In the genomic region with DNA sequence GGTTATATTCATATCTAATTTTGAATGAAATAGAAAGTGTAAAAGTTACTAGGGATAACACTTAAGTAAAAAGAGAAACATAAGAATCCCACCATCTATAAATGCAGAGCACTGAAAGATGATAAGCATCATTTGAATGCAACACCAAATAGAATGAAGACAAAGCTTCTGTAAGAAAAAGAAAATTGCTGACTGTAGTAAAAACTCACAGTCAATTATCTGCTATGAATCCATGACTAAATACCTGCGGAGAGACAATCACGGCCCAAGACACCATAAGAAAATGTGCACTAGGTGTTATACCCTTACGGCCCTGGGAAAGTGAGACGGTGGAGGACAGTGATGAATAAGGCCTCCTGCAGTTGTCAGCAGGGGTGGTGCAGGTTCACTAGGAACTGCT, we compare ENCODE assay signal across 20 cellular contexts. TPM values are rescaled to one million over a fixed set of nuclear protein-coding genes. Genes with fewer than 3 reads are reported as not detected.
A peak's percentile ranks its signal among the peaks of the same experiment; 100 is the strongest.
DNase-seq lines count a peak whose midpoint lies in the region; ATAC-seq, FAIRE-seq and TF ChIP-seq lines count a peak whose summit lies in the region.
"Had no signal": no experiment of that assay in that cellular context is flagged by ENCODE, and none has a peak within 500 bp of the region (broad histone marks: within the 10 kb centered on the region; RNA-seq: fewer than 3 reads in every experiment).

No MANE protein-coding gene starts in this region.

- no peak overlapping the region for H2BK20ac ChIP-seq in H1 (ENCODE audit: low read length)

- H3K27me3 ChIP-seq in HepG2 (ENCODE audit: control insufficient read depth in 1 of 2, insufficient read depth in 2 of 2, low read length in 2 of 2) (0 out of 5 replicates have a peak, but pooled peaks cover 0 to 3% of the 10 kb centered on the region in 2 experiments), right lobe of liver (no peaks in the 10 kb centered on the region), H1 (replicated peaks in 1 of 4; ENCODE audit: control insufficient read depth in 3 of 4, extremely low read depth in 1 of 4, insufficient read depth in 3 of 4, low read length in 3 of 4) (no peaks in the 10 kb centered on the region), lower lobe of right lung (ENCODE audit: low read depth) (no peaks in the 10 kb centered on the region)

- H2AK5ac ChIP-seq in H1 (ENCODE audit: low read depth, low read length): no peak overlapping the region

- H3K56ac ChIP-seq in H1 (replicated peaks; ENCODE audit: insufficient read length, low read depth, low read length): no peak overlapping the region

- H2BK15ac ChIP-seq in H1 (ENCODE audit: low read length): no peak overlapping the region

- H3K9ac ChIP-seq in HepG2 (ENCODE audit: insufficient read depth, low read depth, low read length): no peak overlapping the region
- H3K9ac ChIP-seq in H1 (replicated peaks in 1 of 4; ENCODE audit: extremely low read depth in 1 of 4, low read depth in 3 of 4, low read length in 3 of 4): no peak overlapping the region
- H3K9ac ChIP-seq: GM23248 had no signal

- no peak overlapping the region for H3K4me3 ChIP-seq in HepG2 (replicated peaks in 1 of 3; ENCODE audit: insufficient read depth in 1 of 3, low read depth in 2 of 3, low read length in 3 of 3)
- H3K4me3 ChIP-seq in right lobe of liver: no peak overlapping the region
- no peak overlapping the region for H3K4me3 ChIP-seq in H1 (ENCODE audit: extremely low read depth in 1 of 4, insufficient read depth in 2 of 4, low read depth in 3 of 4, low read length in 4 of 4)
- H3K4me3 ChIP-seq in lower lobe of right lung: no peak overlapping the region
- H3K4me3 ChIP-seq: GM23248 had no signal

- no peak overlapping the region for H2BK120ac ChIP-seq in H1 (replicated peaks; ENCODE audit: low read depth, low read length)

- H4K91ac ChIP-seq in H1 (replicated peaks; ENCODE audit: insufficient read length, low read length): no peak overlapping the region

- H4K8ac ChIP-seq in H1 (ENCODE audit: extremely low read depth, insufficient read depth, low read length): no peak overlapping the region

- POLR2A ChIA-PET in HepG2 (lab: Yijun Ruan, JAX): no interaction called here
- POLR2A ChIA-PET in H1 (lab: Charles Lee; ENCODE audit: partially characterized antibody): no interaction called here

- no peak for TF ChIP-seq POLR2A in HepG2 (IDR thresholded peaks at IDR 0.05; ENCODE audit: insufficient read depth in 1 of 2, low read depth in 2 of 2, low read length in 2 of 2)
- TF ChIP-seq POLR2A in right lobe of liver (IDR thresholded peaks at IDR 0.05): no peak
- TF ChIP-seq POLR2A in H1 (IDR thresholded peaks at IDR 0.05; ENCODE audit: control extremely low read depth in 1 of 2, low read depth in 2 of 2, low read length in 2 of 2): no peak

- in situ Hi-C loops in HepG2 (cut with HindIII; ENCODE audit: extremely low pct_ligation_motif_present, low pct_unique_long_range_greater_than_20kb): no loop called here

- no peaks in the 10 kb centered on the region for H3K9me3 ChIP-seq in HepG2 (ENCODE audit: low read length)
- no peaks in the 10 kb centered on the region for H3K9me3 ChIP-seq in right lobe of liver
- no peaks in the 10 kb centered on the region for H3K9me3 ChIP-seq in H1 (ENCODE audit: insufficient read depth in 2 of 2, low read depth in 1 of 2, low read length in 1 of 2)
- H3K9me3 ChIP-seq in lower lobe of right lung: no peaks in the 10 kb centered on the region

- no peak overlapping the region for H3K23ac ChIP-seq in H1 (ENCODE audit: insufficient read length)

- H4K20me1 ChIP-seq in HepG2 (ENCODE audit: insufficient read depth, low read length): no peaks in the 10 kb centered on the region
- H4K20me1 ChIP-seq in H1 (replicated peaks in 1 of 2; ENCODE audit: control insufficient read depth in 1 of 2, insufficient read depth in 2 of 2, low read length in 2 of 2): no peaks in the 10 kb centered on the region

- no peak overlapping the region for H2BK5ac ChIP-seq in H1 (ENCODE audit: low read depth, low read length)

- H3K4me1 ChIP-seq in HepG2 (ENCODE audit: insufficient read depth, low read length): no peaks in the 10 kb centered on the region
- H3K4me1 ChIP-seq in right lobe of liver: no peaks in the 10 kb centered on the region
- H3K4me1 ChIP-seq in H1 (replicated peaks in 1 of 4; ENCODE audit: control insufficient read depth in 3 of 4, insufficient read depth in 4 of 4, low read length in 3 of 4): no peaks in the 10 kb centered on the region
- no peaks in the 10 kb centered on the region for H3K4me1 ChIP-seq in lower lobe of right lung

- no peak overlapping the region for H2BK12ac ChIP-seq in H1 (ENCODE audit: low read depth, low read length)

- FAIRE-seq in HepG2 (lab: Jason Lieb, UNC): no peak
- FAIRE-seq in H1 (lab: Jason Lieb, UNC): no peak
- FAIRE-seq: GM12891, GM18507 had no signal

- TF ChIP-seq CTCF in HepG2 (CRISPR knock-in tag; IDR thresholded peaks at IDR 0.05) (no peak), right lobe of liver (IDR thresholded peaks at IDR 0.05) (no peak), H1 (IDR thresholded peaks at IDR 0.05; ENCODE audit: control extremely low read depth in 1 of 3, insufficient read depth in 1 of 3, low read depth in 1 of 3, low read length in 3 of 3) (no peak), lower lobe of right lung (IDR thresholded peaks at IDR 0.05) (no peak)

- no peak for DNase-seq in HepG2 (ENCODE audit: low spot score)
- DNase-seq in right lobe of liver: no peak
- peak; percentile 3 for DNase-seq in NCI-H69 (lab: John Stamatoyannopoulos, UW)
- no peak for DNase-seq in H1 (ENCODE audit: low read depth in 1 of 2, low spot score in 2 of 2)
- no peak for DNase-seq in lower lobe of right lung
- DNase-seq: 8988T; C1 segment of cervical spinal cord; Calu3; CD4-positive, alpha-beta memory T cell; COR-L47; DMS53; DMS79 treated with DMSO at 0.1 percent for 48 hours; GF-D8; GM23248; H9 had no signal

- no peak overlapping the region for H3K18ac ChIP-seq in H1 (ENCODE audit: extremely low read depth, low read length)

- BruUV-seq in HepG2 (replicated peaks; lab: Mats Ljungman, UMichigan): no TSS peak

- no peak overlapping the region for H4K5ac ChIP-seq in H1 (ENCODE audit: insufficient read length, low read depth, low read length)

- no peak overlapping the region for H3K27ac ChIP-seq in HepG2 (ENCODE audit: extremely low read length, insufficient read depth, low read length)
- no peak overlapping the region for H3K27ac ChIP-seq in right lobe of liver
- H3K27ac ChIP-seq in H1 (ENCODE audit: low read depth, low read length): no peak overlapping the region
- H3K27ac ChIP-seq in lower lobe of right lung: no peak overlapping the region
- H3K27ac ChIP-seq: GM23248 had no signal

- H2AFZ ChIP-seq in HepG2 (ENCODE audit: low read length) (no peak overlapping the region), H1 (ENCODE audit: low read length) (no peak overlapping the region)
- H2AFZ ChIP-seq: GM23248 had no signal

- H3K4me2 ChIP-seq in HepG2 (ENCODE audit: low read depth, low read length) (no peak overlapping the region), H1 (ENCODE audit: insufficient read depth in 1 of 2, low read depth in 2 of 2, low read length in 2 of 2) (no peak overlapping the region)

- H3K36me3 ChIP-seq in HepG2 (replicated peaks in 1 of 2; ENCODE audit: control insufficient read depth in 1 of 2, insufficient read depth in 2 of 2, low read length in 2 of 2) (no peaks in the 10 kb centered on the region), right lobe of liver (no peaks in the 10 kb centered on the region), H1 (ENCODE audit: control insufficient read depth in 2 of 4, insufficient read depth in 4 of 4, low read length in 3 of 4) (no peaks in the 10 kb centered on the region), lower lobe of right lung (no peaks in the 10 kb centered on the region)

- ATAC-seq in HepG2 (no peak), right lobe of liver (no peak), GM18861 (IDR thresholded peaks at IDR 0.05; ENCODE audit: unreplicated experiment) (no peak), lower lobe of right lung (no peak), HG02623 (IDR thresholded peaks at IDR 0.05; ENCODE audit: unreplicated experiment) (no peak)
- ATAC-seq: HCT116 had no signal

- 56% methylated on average over 4 of the region's 4 CpGs for WGBS in HepG2 (ENCODE audit: low lambda C conversion rate)
- 75% methylated on average over 4 of the region's 4 CpGs for WGBS in right lobe of liver (ENCODE audit: insufficient coverage, low coverage, low lambda C conversion rate, missing lambda C conversion rate)
- WGBS in H1 (ENCODE audit: extremely low coverage in 1 of 2, insufficient coverage in 1 of 2, insufficient read length in 1 of 2, insufficient replicate concordance in 2 of 2, low coverage in 1 of 2, low lambda C conversion rate in 2 of 2, missing lambda C conversion rate in 1 of 2), 2 experiments: 87% methylated on average over 4 of the region's 4 CpGs; no CpG with 5 or more reads in 1 of the 2 experiments

- TF ChIP-seq RAD21 in HepG2 (CRISPR knock-in tag; IDR thresholded peaks at IDR 0.05) (no peak), H1 (IDR thresholded peaks at IDR 0.05 in 1 of 2, conservative IDR thresholded peaks at IDR 0.05 in 1 of 2; ENCODE audit: low read depth in 2 of 2, low read length in 2 of 2) (no peak)

- no peaks in the 10 kb centered on the region for H3K79me1 ChIP-seq in H1 (ENCODE audit: low read depth, low read length)

- intact Hi-C loops in HepG2 (cut with micrococcal nuclease; ENCODE audit: unreplicated experiment) (no loop called here), right lobe of liver (cut with DNase I) (no loop called here), lower lobe of right lung (cut with DNase I) (no loop called here)

- no peak overlapping the region for H3K14ac ChIP-seq in H1 (ENCODE audit: insufficient read length)

- H3K4ac ChIP-seq in H1 (replicated peaks; ENCODE audit: insufficient read length, low read depth, low read length): no peak overlapping the region

- CTCF ChIA-PET in HepG2 (lab: Yijun Ruan, JAX; ENCODE audit: low intra/inter-chr PET ratio, low total read pairs): no interaction called here
- CTCF ChIA-PET in H1 (lab: Charles Lee; ENCODE audit: partially characterized antibody): no interaction called here

- TF ChIP-seq EP300 in HepG2 (IDR thresholded peaks at IDR 0.05; ENCODE audit: low read depth in 2 of 2, low read length in 2 of 2) (no peak), HepG2 (CRISPR knock-in tag; IDR thresholded peaks at IDR 0.05; ENCODE audit: borderline replicate concordance) (no peak), H1 (IDR thresholded peaks at IDR 0.05; ENCODE audit: borderline replicate concordance in 1 of 2, low read depth in 2 of 2, low read length in 2 of 2) (no peak)

- H3K23me2 ChIP-seq in H1 (ENCODE audit: low read depth, low read length): no peaks in the 10 kb centered on the region

- no peaks in the 10 kb centered on the region for H3K79me2 ChIP-seq in HepG2 (ENCODE audit: insufficient read depth, low read length)
- no peaks in the 10 kb centered on the region for H3K79me2 ChIP-seq in H1 (ENCODE audit: control insufficient read depth in 1 of 2, insufficient read depth in 2 of 2, low read length in 2 of 2)

RNA-seq across cellular contexts. Expression of a gene that starts 45.4 kb away (rescaled TPM):
- total RNA-seq in HepG2 (2016; rRNA removed; fragmentation: Illumina TruSeq; extraction: Trizol) (0.81 and 1.1 TPM in 2 replicates), right lobe of liver (under 1 TPM in 5 of 6 experiments, not detected in 1; 0.10 to 0.51 (median 0.12) TPM), lower lobe of right lung (15.5 TPM)
- 0.44 and 0.81 TPM in 2 replicates for total RNA-seq in HepG2 (2016; cell fraction: cytosol; rRNA removed; fragmentation: Illumina TruSeq; extraction: Trizol; ENCODE audit: low read depth)
- total RNA-seq in HepG2 (2016; cell fraction: insoluble cytoplasmic fraction; rRNA removed; fragmentation: Illumina TruSeq; extraction: Trizol): 0.49 and 1.2 TPM in 2 replicates
- total RNA-seq in HepG2 (2016; cell fraction: membrane; rRNA removed; fragmentation: Illumina TruSeq; extraction: Trizol): 1.00 and 1.0 TPM in 2 replicates
- total RNA-seq in HepG2 (2016; cell fraction: nucleus; rRNA removed; fragmentation: Illumina TruSeq; extraction: Trizol): 0.90 and 1.1 TPM in 2 replicates
- polyA plus RNA-seq in HepG2 (2011; rRNA removed) (0.63 and 0.72 TPM in 2 replicates), H1 (2011; rRNA removed) (0.05 TPM in 2 replicates)
- 0.33 and 0.91 TPM in 2 replicates for polyA plus RNA-seq in HepG2 (2011; cell fraction: cytosol; rRNA removed)
- 1.4 and 2.1 TPM in 2 replicates for polyA plus RNA-seq in HepG2 (2011; cell fraction: nucleus; rRNA removed)
- 0.05 and 0.35 TPM in 2 replicates for polyA plus RNA-seq in HepG2 (2012)
- 0.26 and 0.32 TPM in 2 replicates for polyA plus RNA-seq in HepG2 (2016; cell fraction: cytosol; fragmentation: Illumina TruSeq; extraction: Trizol; ENCODE audit: low read depth)
- 1.1 and 1.3 TPM in 2 replicates for polyA plus RNA-seq in HepG2 (2016; cell fraction: insoluble cytoplasmic fraction; fragmentation: Illumina TruSeq; extraction: Trizol; ENCODE audit: low read depth)
- polyA plus RNA-seq in HepG2 (2016; cell fraction: membrane; fragmentation: Illumina TruSeq; extraction: Trizol; ENCODE audit: low read depth): 0.49 TPM in 2 replicates
- polyA plus RNA-seq in HepG2 (2016; cell fraction: nucleus; fragmentation: Illumina TruSeq; extraction: Trizol; ENCODE audit: insufficient read depth, low read depth): 1.7 and 2.3 TPM in 2 replicates
- 0.20 TPM in 1 of 2 replicates, not detected in the other for polyA minus RNA-seq in HepG2 (2011; rRNA and poly(A)+ RNA removed; ENCODE audit: low replicate concordance)
- 0.26 TPM in 1 of 2 replicates, not detected in the other for polyA minus RNA-seq in HepG2 (2011; cell fraction: cytosol; rRNA and poly(A)+ RNA removed)
- 0.39 and 0.75 TPM in 2 replicates for polyA minus RNA-seq in HepG2 (2011; cell fraction: nucleus; rRNA and poly(A)+ RNA removed)
- 0.22 TPM in 1 of 2 replicates, not detected in the other for total RNA-seq in H1 (2021; fragmentation: NEBNext Ultra II Directional; extraction: Animal tissue kit (Norgen Biotek cat#: 25700))
- polyA plus RNA-seq in H1 (2011; cell fraction: cytosol; rRNA removed): not detected
- polyA plus RNA-seq in H1 (2011; cell fraction: nucleus; rRNA removed): 0.09 TPM
- polyA plus RNA-seq in H1 (2012, experiment 1 of 2): not detected in 4 replicates
- 0.13 TPM for polyA plus RNA-seq in H1 (2012, experiment 2 of 2)
- 0.06 TPM for polyA plus RNA-seq in H1 (2013, experiment 1 of 2)
- 0.04 TPM for polyA plus RNA-seq in H1 (2013, experiment 2 of 2)
- 0.06 TPM in 1 of 2 replicates, not detected in the other for polyA minus RNA-seq in H1 (2011; rRNA and poly(A)+ RNA removed)
- not detected for polyA minus RNA-seq in H1 (2011; cell fraction: cytosol; rRNA and poly(A)+ RNA removed)
- polyA minus RNA-seq in H1 (2011; cell fraction: nucleus; rRNA and poly(A)+ RNA removed): 0.10 TPM
- total RNA-seq: CD4-positive, alpha-beta memory T cell had no signal
- polyA plus RNA-seq: CD4-positive, alpha-beta memory T cell had no signal
